ENCODE assay signal across 17 cellular contexts in genomic region chr2:208489687-208490086, GRCh38.
DNase-seq lines count a peak whose midpoint lies in the region; ATAC-seq and TF ChIP-seq lines count a peak whose summit lies in the region.
"Had no signal": no experiment of that assay in that cellular context is flagged by ENCODE, and none has a peak within 500 bp of the region (broad histone marks: within the 10 kb centered on the region; RNA-seq: fewer than 3 reads in every experiment).

No MANE protein-coding gene starts in this region.

- POLR2A ChIA-PET in activated CD4-positive, alpha-beta T cell treated with anti-CD3 and anti-CD28 coated beads, Interleukin-2, amount 10 ng/mL, durations not matched to agents 7 days and 5 days (lab: Charles Lee) = no interaction called here

- H3K4me3 Mint-ChIP-seq in neural crest cell = no peak overlapping the region
- no peak overlapping the region for H3K4me3 Mint-ChIP-seq in activated CD4-positive, alpha-beta T cell treated with anti-CD3 and anti-CD28 coated beads, Interleukin-2, amount 10 ng/mL, durations not matched to agents 7 days and 5 days
- H3K4me3 Mint-ChIP-seq: activated CD4-positive, alpha-beta memory T cell treated with anti-CD3 and anti-CD28 coated beads, Interleukin-2, amount 10 ng/mL, durations not matched to agents 7 days and 5 days; activated naive CD8-positive, alpha-beta T cell treated with anti-CD3 and anti-CD28 coated beads for 36 hours; CD4-positive, CD25-positive, alpha-beta regulatory T cell had no signal

- CTCF ChIA-PET in activated CD4-positive, alpha-beta T cell treated with anti-CD3 and anti-CD28 coated beads, Interleukin-2, amount 10 ng/mL, durations not matched to agents 7 days and 5 days (lab: Charles Lee) = no interaction called here

- peaks cover 28% of the 10 kb centered on the region for H3K4me1 Mint-ChIP-seq in neural crest cell
- H3K4me1 Mint-ChIP-seq in activated CD4-positive, alpha-beta T cell treated with anti-CD3 and anti-CD28 coated beads, Interleukin-2, amount 10 ng/mL, durations not matched to agents 7 days and 5 days = no peaks in the 10 kb centered on the region
- H3K4me1 Mint-ChIP-seq: activated CD4-positive, alpha-beta memory T cell treated with anti-CD3 and anti-CD28 coated beads, Interleukin-2, amount 10 ng/mL, durations not matched to agents 7 days and 5 days; activated naive CD8-positive, alpha-beta T cell treated with anti-CD3 and anti-CD28 coated beads for 36 hours; CD4-positive, CD25-positive, alpha-beta regulatory T cell had no signal

- no peaks in the 10 kb centered on the region for H3K9me3 Mint-ChIP-seq in neural crest cell
- H3K9me3 Mint-ChIP-seq in activated CD4-positive, alpha-beta T cell treated with anti-CD3 and anti-CD28 coated beads, Interleukin-2, amount 10 ng/mL, durations not matched to agents 7 days and 5 days = no peaks in the 10 kb centered on the region
- H3K9me3 Mint-ChIP-seq: activated CD4-positive, alpha-beta memory T cell treated with anti-CD3 and anti-CD28 coated beads, Interleukin-2, amount 10 ng/mL, durations not matched to agents 7 days and 5 days had no signal

- ATAC-seq in GM21360 (IDR thresholded peaks at IDR 0.05; ENCODE audit: unreplicated experiment) = no peak
- ATAC-seq: left lobe of liver, right cardiac atrium had no signal

- H3K27ac Mint-ChIP-seq in neural crest cell (ENCODE audit: unreplicated experiment) = peak overlapping the region; percentile 54
- no peak overlapping the region for H3K27ac Mint-ChIP-seq in activated CD4-positive, alpha-beta T cell treated with anti-CD3 and anti-CD28 coated beads, Interleukin-2, amount 10 ng/mL, durations not matched to agents 7 days and 5 days
- H3K27ac Mint-ChIP-seq: activated CD4-positive, alpha-beta memory T cell treated with anti-CD3 and anti-CD28 coated beads, Interleukin-2, amount 10 ng/mL, durations not matched to agents 7 days and 5 days; activated naive CD8-positive, alpha-beta T cell treated with anti-CD3 and anti-CD28 coated beads for 36 hours; CD4-positive, CD25-positive, alpha-beta regulatory T cell had no signal

- peak; percentile 5 for DNase-seq in NCI-H2171 treated with DMSO at 0.1 percent for 48 hours (lab: John Stamatoyannopoulos, UW)
- DNase-seq in NCI-H2171 (lab: John Stamatoyannopoulos, UW) = no peak
- peak; percentile 20 to 22 for DNase-seq in NCI-H187 (lab: John Stamatoyannopoulos, UW)
- peak; percentile 98 for DNase-seq in NCI-H748 treated with DMSO at 0.1 percent for 48 hours (lab: John Stamatoyannopoulos, UW)
- no peak for DNase-seq in neural crest cell (ENCODE audit: low read depth, low spot score)
- no peak for DNase-seq in activated CD4-positive, alpha-beta T cell treated with anti-CD3 and anti-CD28 coated beads, Interleukin-2, amount 10 ng/mL, durations not matched to agents 7 days and 5 days
- DNase-seq in stimulated activated CD4-positive, alpha-beta T cell treated with anti-CD3 and anti-CD28 coated beads, Interleukin-1b, Interleukin-23, amount 100 ng/mL, for 48 hours = no peak
- DNase-seq: activated CD4-positive, alpha-beta memory T cell treated with anti-CD3 and anti-CD28 coated beads, Interleukin-2, amount 10 ng/mL, durations not matched to agents 7 days and 5 days; activated naive CD8-positive, alpha-beta T cell treated with anti-CD3 and anti-CD28 coated beads for 36 hours; activated T-cell treated with anti-CD3 and anti-CD28 coated beads, Interleukin-2, amount 50 U/mL, for 48 hours; CD4-positive, CD25-positive, alpha-beta regulatory T cell; dermis blood vessel endothelial cell; occipital lobe; right cardiac atrium; stomach had no signal

- H3K36me3 Mint-ChIP-seq in neural crest cell (ENCODE audit: low read depth) = no peaks in the 10 kb centered on the region
- no peaks in the 10 kb centered on the region for H3K36me3 Mint-ChIP-seq in activated CD4-positive, alpha-beta T cell treated with anti-CD3 and anti-CD28 coated beads, Interleukin-2, amount 10 ng/mL, durations not matched to agents 7 days and 5 days (ENCODE audit: low read depth)
- H3K36me3 Mint-ChIP-seq: activated naive CD8-positive, alpha-beta T cell treated with anti-CD3 and anti-CD28 coated beads for 36 hours; CD4-positive, CD25-positive, alpha-beta regulatory T cell had no signal

- H3K27me3 Mint-ChIP-seq in neural crest cell (ENCODE audit: low read depth) = no peaks in the 10 kb centered on the region
- H3K27me3 Mint-ChIP-seq in activated CD4-positive, alpha-beta T cell treated with anti-CD3 and anti-CD28 coated beads, Interleukin-2, amount 10 ng/mL, durations not matched to agents 7 days and 5 days = no peaks in the 10 kb centered on the region
- H3K27me3 Mint-ChIP-seq: activated naive CD8-positive, alpha-beta T cell treated with anti-CD3 and anti-CD28 coated beads for 36 hours had no signal

- TF ChIP-seq CTCF in neural crest cell (conservative IDR thresholded peaks at IDR 0.05) = no peak

Comparison
In these comparisons a context has a peak if more than half of its experiments do, and no peak if none do; other contexts are left out.
1. DNase-seq: peak in NCI-H2171 treated with DMSO at 0.1 percent for 48 hours (single experiment), NCI-H187 (2 of 2) and NCI-H748 treated with DMSO at 0.1 percent for 48 hours (single experiment); none in NCI-H2171 (single experiment), neural crest cell (single experiment), activated CD4-positive, alpha-beta T cell treated with anti-CD3 and anti-CD28 coated beads, Interleukin-2, amount 10 ng/mL, durations not matched to agents 7 days and 5 days (single experiment) and stimulated activated CD4-positive, alpha-beta T cell treated with anti-CD3 and anti-CD28 coated beads, Interleukin-1b, Interleukin-23, amount 100 ng/mL, for 48 hours (single experiment).